ENCODE assay signal across 23 cellular contexts in genomic region chr14:85223667-85224066, GRCh38.
DNase-seq lines count a peak whose midpoint lies in the region; ATAC-seq and TF ChIP-seq lines count a peak whose summit lies in the region.
"Had no signal": no experiment of that assay in that cellular context is flagged by ENCODE, and none has a peak within 500 bp of the region (broad histone marks: within the 10 kb centered on the region; RNA-seq: fewer than 3 reads in every experiment).

No MANE protein-coding gene starts in this region.

- H3K4me1 Mint-ChIP-seq in endodermal cell (peaks cover 21% of the 10 kb centered on the region), nephron (peaks cover 39% of the 10 kb centered on the region), endothelial cell (ENCODE audit: unreplicated experiment) (peaks cover 5% of the 10 kb centered on the region)

- no peaks in the 10 kb centered on the region for H3K9me3 ChIP-seq in HAP-1
- H3K9me3 ChIP-seq in endodermal cell (ENCODE audit: control insufficient read depth, low read length), result peaks cover 11% of the 10 kb centered on the region
- no peaks in the 10 kb centered on the region for H3K9me3 ChIP-seq in suprapubic skin
- H3K9me3 ChIP-seq: BLaER1 had no signal

- H3K4me3 ChIP-seq in HAP-1 (no peak overlapping the region), endodermal cell (ENCODE audit: low read length) (no peak overlapping the region), suprapubic skin (no peak overlapping the region)
- H3K4me3 ChIP-seq: BLaER1 had no signal

- no peak overlapping the region for H3K27ac ChIP-seq in endodermal cell (ENCODE audit: low read depth, low read length)
- H3K27ac ChIP-seq in suprapubic skin, result no peak overlapping the region
- H3K27ac ChIP-seq: BLaER1 had no signal

- ATAC-seq in GM18873 (IDR thresholded peaks at IDR 0.05; ENCODE audit: low FRiP score, unreplicated experiment) (no peak), HG03175 (IDR thresholded peaks at IDR 0.05; ENCODE audit: unreplicated experiment) (no peak)
- ATAC-seq: Right ventricle myocardium inferior had no signal

- H3K4me1 ChIP-seq in HAP-1 (peaks cover 24% of the 10 kb centered on the region), endodermal cell (ENCODE audit: control insufficient read depth, insufficient read depth, low read length) (no peaks in the 10 kb centered on the region), suprapubic skin (no peaks in the 10 kb centered on the region)
- H3K4me1 ChIP-seq: BLaER1 had no signal

- H3K4me3 Mint-ChIP-seq in endodermal cell, result no peak overlapping the region
- no peak overlapping the region for H3K4me3 Mint-ChIP-seq in nephron
- no peak overlapping the region for H3K4me3 Mint-ChIP-seq in endothelial cell (ENCODE audit: unreplicated experiment)
- H3K4me3 Mint-ChIP-seq: CD4-positive, alpha-beta T cell had no signal

- no peaks in the 10 kb centered on the region for H3K36me3 ChIP-seq in HAP-1 (replicated peaks)
- H3K36me3 ChIP-seq in endodermal cell (ENCODE audit: control insufficient read depth, insufficient read depth, low read length), result no peaks in the 10 kb centered on the region
- no peaks in the 10 kb centered on the region for H3K36me3 ChIP-seq in suprapubic skin
- H3K36me3 ChIP-seq: BLaER1 had no signal

- in situ Hi-C loops in HAP-1 (cut with MboI; ENCODE audit: low sequenced_read_pairs), result no loop called here

- H3K27me3 ChIP-seq in HAP-1 (ENCODE audit: low read depth) (no peaks in the 10 kb centered on the region), endodermal cell (ENCODE audit: control insufficient read depth, insufficient read depth, low read length, poor library complexity, severe bottlenecking) (no peaks in the 10 kb centered on the region), suprapubic skin (no peaks in the 10 kb centered on the region)
- H3K27me3 ChIP-seq: BLaER1 had no signal

- no peak for TF ChIP-seq CTCF in endodermal cell (conservative IDR thresholded peaks at IDR 0.05)
- no peak for TF ChIP-seq CTCF in nephron (IDR thresholded peaks at IDR 0.05; ENCODE audit: unreplicated experiment in 3 of 3)
- no peak for TF ChIP-seq CTCF in suprapubic skin (IDR thresholded peaks at IDR 0.05)
- TF ChIP-seq CTCF in endothelial cell (IDR thresholded peaks at IDR 0.05; ENCODE audit: unreplicated experiment), result no peak

- no peak overlapping the region for H3K9ac ChIP-seq in endodermal cell (ENCODE audit: extremely low read depth, low read length, poor library complexity, severe bottlenecking)
- H3K9ac ChIP-seq: BLaER1 had no signal

- no peaks in the 10 kb centered on the region for H3K27me3 Mint-ChIP-seq in endodermal cell (ENCODE audit: insufficient read depth)
- no peaks in the 10 kb centered on the region for H3K27me3 Mint-ChIP-seq in nephron (ENCODE audit: low read depth)
- no peaks in the 10 kb centered on the region for H3K27me3 Mint-ChIP-seq in endothelial cell (ENCODE audit: unreplicated experiment)
- H3K27me3 Mint-ChIP-seq: CD4-positive, alpha-beta T cell had no signal

- 6 to 20% methylated on average over 2 to 3 of the region's 3 CpGs for WGBS in endodermal cell (ENCODE audit: insufficient coverage in 1 of 2, insufficient read length in 1 of 2), 2 experiments
- WGBS in suprapubic skin, result 65% methylated on average over 3 of the region's 3 CpGs

- no peak for TF ChIP-seq EP300 in suprapubic skin (IDR thresholded peaks at IDR 0.05)

- no peak overlapping the region for H3K27ac Mint-ChIP-seq in endodermal cell
- peak overlapping the region; percentile 49 to 72 (median 55) for H3K27ac Mint-ChIP-seq in nephron
- no peak overlapping the region for H3K27ac Mint-ChIP-seq in endothelial cell (ENCODE audit: unreplicated experiment)
- H3K27ac Mint-ChIP-seq: CD4-positive, alpha-beta T cell had no signal

- H3K36me3 Mint-ChIP-seq in endodermal cell (ENCODE audit: low read depth), result no peaks in the 10 kb centered on the region
- no peaks in the 10 kb centered on the region for H3K36me3 Mint-ChIP-seq in nephron (ENCODE audit: low read depth)
- no peaks in the 10 kb centered on the region for H3K36me3 Mint-ChIP-seq in endothelial cell (ENCODE audit: low read depth, unreplicated experiment)

- peaks cover 4% of the 10 kb centered on the region for H3K9me3 Mint-ChIP-seq in endodermal cell
- H3K9me3 Mint-ChIP-seq in nephron, result no peaks in the 10 kb centered on the region
- H3K9me3 Mint-ChIP-seq in endothelial cell (ENCODE audit: unreplicated experiment), result no peaks in the 10 kb centered on the region
- H3K9me3 Mint-ChIP-seq: CD4-positive, alpha-beta T cell had no signal

- no peak for TF ChIP-seq POLR2A in suprapubic skin (IDR thresholded peaks at IDR 0.05)

- DNase-seq in HAP-1 (ENCODE audit: low spot score in 2 of 2) (peak; percentile 49 to 84), NCI-H69 (lab: John Stamatoyannopoulos, UW) (peak; percentile 27), endodermal cell (peak; percentile 44), suprapubic skin (ENCODE audit: low spot score in 2 of 2) (no peak), endothelial cell (ENCODE audit: low spot score) (no peak)
- DNase-seq: CD4-positive, alpha-beta T cell; COR-L47; DMS79; HCEC 1CT; KBM-7; MM.1S; NCI-H1092; NCI-H1436 treated with DMSO at 0.1 percent for 48 hours; NCI-H1930; NCI-H226; NCI-H510A treated with DMSO at 0.1 percent for 48 hours; NCI-H774; SW 1271 had no signal

Comparison
In these comparisons a context has a peak if more than half of its experiments do, and no peak if none do; other contexts are left out.
1. DNase-seq: peak in HAP-1 (2 of 2), NCI-H69 (single experiment) and endodermal cell (single experiment); none in suprapubic skin (0 of 2) and endothelial cell (single experiment).
2. H3K27ac Mint-ChIP-seq: peak in nephron (3 of 3); none in endodermal cell (single experiment) and endothelial cell (single experiment).